In genomic region chr4:15811703-15812325, GRCh38 we compare ENCODE assay signal across 20 cellular contexts. TPM values are rescaled to one million over a fixed set of nuclear protein-coding genes. Genes with fewer than 3 reads are reported as not detected.
DNase-seq lines count a peak whose midpoint lies in the region; ATAC-seq and TF ChIP-seq lines count a peak whose summit lies in the region.
"Had no signal": no experiment of that assay in that cellular context is flagged by ENCODE, and none has a peak within 500 bp of the region (broad histone marks: within the 10 kb centered on the region; RNA-seq: fewer than 3 reads in every experiment).

No MANE protein-coding gene starts in this region.

- POLR2A ChIA-PET in activated CD8-positive, alpha-beta T cell treated with anti-CD3 and anti-CD28 coated beads for 36 hours (lab: Charles Lee) = no interaction called here

- peak overlapping the region; percentile 15 to 39 for H3K27ac Mint-ChIP-seq in natural killer cell
- H3K27ac Mint-ChIP-seq in activated CD8-positive, alpha-beta T cell treated with anti-CD3 and anti-CD28 coated beads for 36 hours = no peak overlapping the region
- H3K27ac Mint-ChIP-seq: B cell; naive thymus-derived CD8-positive, alpha-beta T cell; T-helper 1 cell treated with Interleukin-12 subunit alpha and Interleukin-12 subunit beta and Interleukin-4 antibody, amounts not matched to agents 30 μg/mL and 1 μg/mL, for 36 hours had no signal

- H3K27me3 ChIP-seq in HUES48 (ENCODE audit: control insufficient read depth, insufficient read depth, low read length) = no peaks in the 10 kb centered on the region
- H3K27me3 ChIP-seq: ascending aorta had no signal

- no peaks in the 10 kb centered on the region for H3K36me3 ChIP-seq in HUES48 (ENCODE audit: control insufficient read depth, insufficient read depth, low read length)
- H3K36me3 ChIP-seq: ascending aorta had no signal

- no peak overlapping the region for H3K9ac ChIP-seq in HUES48 (ENCODE audit: low read depth, low read length)
- H3K9ac ChIP-seq: KMS-11 had no signal

- DNase-seq in OCI-M1 (lab: John Stamatoyannopoulos, UW) = peak; percentile 69
- no peak for DNase-seq in epithelial cell of prostate (ENCODE audit: low read depth, low spot score)
- DNase-seq in natural killer cell = no peak
- no peak for DNase-seq in activated CD8-positive, alpha-beta T cell treated with anti-CD3 and anti-CD28 coated beads for 36 hours
- DNase-seq: activated CD4-positive, CD25-positive, alpha-beta regulatory T cell treated with anti-CD3 and anti-CD28 coated beads, Interleukin-2, amount 50 U/mL, for 72 hours; activated gamma-delta T cell treated with Interleukin-2 at 50 U/mL for 16 hours; GDM1; naive thymus-derived CD8-positive, alpha-beta T cell; NCI-H1105 treated with DMSO at 0.1 percent for 48 hours; NCI-H2171; NCI-H748 treated with DMSO at 0.1 percent for 48 hours; psoas muscle; RPMI8226 had no signal

- peak overlapping the region; percentile 31 for H3K27ac ChIP-seq in HUES48 (ENCODE audit: low read depth, low read length)
- peak overlapping the region; percentile 48 for H3K27ac ChIP-seq in epithelial cell of prostate
- H3K27ac ChIP-seq: ascending aorta, KMS-11, psoas muscle had no signal

- ATAC-seq in natural killer cell = no peak
- ATAC-seq in activated CD8-positive, alpha-beta T cell treated with anti-CD3 and anti-CD28 coated beads for 36 hours = no peak
- ATAC-seq in HG03139 (IDR thresholded peaks at IDR 0.05; ENCODE audit: unreplicated experiment) = no peak
- no peak for ATAC-seq in HG03097 (IDR thresholded peaks at IDR 0.05; ENCODE audit: low FRiP score, unreplicated experiment)
- ATAC-seq: naive thymus-derived CD8-positive, alpha-beta T cell; psoas muscle had no signal

- peaks cover 8% of the 10 kb centered on the region for H3K4me1 ChIP-seq in HUES48 (ENCODE audit: control insufficient read depth, insufficient read depth, low read length)
- H3K4me1 ChIP-seq: ascending aorta had no signal

- no peak overlapping the region for H3K4me3 ChIP-seq in HUES48 (ENCODE audit: low read depth, low read length)
- H3K4me3 ChIP-seq: ascending aorta, psoas muscle had no signal

- no peaks in the 10 kb centered on the region for H3K36me3 Mint-ChIP-seq in natural killer cell
- H3K36me3 Mint-ChIP-seq in activated CD8-positive, alpha-beta T cell treated with anti-CD3 and anti-CD28 coated beads for 36 hours (ENCODE audit: low read depth) = peaks cover 8% of the 10 kb centered on the region

- no peaks in the 10 kb centered on the region for H3K9me3 ChIP-seq in HUES48 (ENCODE audit: control insufficient read depth, insufficient read depth, low read length)
- H3K9me3 ChIP-seq: ascending aorta, psoas muscle had no signal

- CTCF ChIA-PET in activated CD8-positive, alpha-beta T cell treated with anti-CD3 and anti-CD28 coated beads for 36 hours (lab: Charles Lee) = no interaction called here

- peaks cover 47 to 65% of the 10 kb centered on the region in 2 donors for H3K4me1 Mint-ChIP-seq in natural killer cell
- H3K4me1 Mint-ChIP-seq in activated CD8-positive, alpha-beta T cell treated with anti-CD3 and anti-CD28 coated beads for 36 hours (ENCODE audit: low read depth) = peaks cover 13% of the 10 kb centered on the region

- intact Hi-C loops in natural killer cell (cut with micrococcal nuclease) = no loop called here
- intact Hi-C loops in activated CD8-positive, alpha-beta T cell treated with anti-CD3 and anti-CD28 coated beads for 36 hours (cut with micrococcal nuclease) = no loop called here

- no peak for TF ChIP-seq CTCF in natural killer cell (IDR thresholded peaks at IDR 0.05)
- no peak for TF ChIP-seq CTCF in activated CD8-positive, alpha-beta T cell treated with anti-CD3 and anti-CD28 coated beads for 36 hours (IDR thresholded peaks at IDR 0.05)

- no peak overlapping the region for H3K4me3 Mint-ChIP-seq in natural killer cell
- no peak overlapping the region for H3K4me3 Mint-ChIP-seq in activated CD8-positive, alpha-beta T cell treated with anti-CD3 and anti-CD28 coated beads for 36 hours
- H3K4me3 Mint-ChIP-seq: B cell; naive thymus-derived CD8-positive, alpha-beta T cell; T-helper 1 cell treated with Interleukin-12 subunit alpha and Interleukin-12 subunit beta and Interleukin-4 antibody, amounts not matched to agents 30 μg/mL and 1 μg/mL, for 36 hours had no signal

- H3K9me3 Mint-ChIP-seq in natural killer cell = no peaks in the 10 kb centered on the region
- H3K9me3 Mint-ChIP-seq in activated CD8-positive, alpha-beta T cell treated with anti-CD3 and anti-CD28 coated beads for 36 hours = no peaks in the 10 kb centered on the region
- H3K9me3 Mint-ChIP-seq: naive thymus-derived CD8-positive, alpha-beta T cell had no signal

- no peaks in the 10 kb centered on the region for H3K27me3 Mint-ChIP-seq in natural killer cell (ENCODE audit: low read depth in 2 of 2)
- no peaks in the 10 kb centered on the region for H3K27me3 Mint-ChIP-seq in activated CD8-positive, alpha-beta T cell treated with anti-CD3 and anti-CD28 coated beads for 36 hours
- H3K27me3 Mint-ChIP-seq: B cell; naive thymus-derived CD8-positive, alpha-beta T cell had no signal

RNA-seq across cellular contexts. Expression of gene CD38, which starts 33.7 kb away (rescaled TPM):
- 100 to 1,000 TPM in 1 of 3 donors, 10 to 100 TPM in 2; 91.8 to 124 (median 98.8) TPM for total RNA-seq in natural killer cell
- total RNA-seq in activated CD8-positive, alpha-beta T cell treated with anti-CD3 and anti-CD28 coated beads for 36 hours = 10 to 100 TPM; 24.3 to 25.6 TPM
